ENCODE assay signal across 22 cellular contexts in the genomic region with DNA sequence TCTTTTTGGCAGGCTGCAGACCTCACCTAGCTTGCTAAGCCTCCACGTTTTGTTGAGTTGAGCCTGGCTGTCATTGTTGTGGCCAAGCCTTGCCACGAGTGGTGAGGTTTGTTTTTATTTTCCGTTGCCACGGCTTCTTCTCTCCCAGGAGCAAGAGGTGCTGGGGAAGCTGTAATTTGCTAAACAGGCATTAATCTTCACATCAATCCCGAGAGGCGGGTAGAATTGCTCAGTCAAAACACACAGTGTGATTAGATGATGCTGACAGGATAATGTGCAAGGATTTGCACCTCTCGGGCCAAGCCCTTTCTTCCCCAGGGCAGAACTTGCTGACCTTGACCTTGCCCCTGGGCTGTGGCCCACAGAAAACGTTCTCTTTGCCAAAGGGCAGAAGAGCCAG.
DNase-seq lines count a peak whose midpoint lies in the region; TF ChIP-seq lines count a peak whose summit lies in the region.
"Had no signal": no experiment of that assay in that cellular context is flagged by ENCODE, and none has a peak within 500 bp of the region (broad histone marks: within the 10 kb centered on the region; RNA-seq: fewer than 3 reads in every experiment).

No MANE protein-coding gene starts in this region.

- H3K4me1 ChIP-seq in mesendoderm (ENCODE audit: control insufficient read depth, low read depth, low read length): no peaks in the 10 kb centered on the region
- H3K4me1 ChIP-seq in osteoblast (ENCODE audit: insufficient read depth, low read length): peaks cover 18% of the 10 kb centered on the region
- no peaks in the 10 kb centered on the region for H3K4me1 ChIP-seq in vagina
- H3K4me1 ChIP-seq in mammary epithelial cell (ENCODE audit: insufficient read depth, low read length): no peaks in the 10 kb centered on the region
- H3K4me1 ChIP-seq: BE2C had no signal

- intact Hi-C loops in vagina (cut with DNase I): no loop called here
- intact Hi-C loops in mammary epithelial cell (cut with micrococcal nuclease): no loop called here

- H3K79me2 ChIP-seq in mesendoderm (ENCODE audit: control insufficient read depth, insufficient read depth, low read length) (no peaks in the 10 kb centered on the region), osteoblast (ENCODE audit: insufficient read depth, low read length) (no peaks in the 10 kb centered on the region), mammary epithelial cell (ENCODE audit: insufficient read depth, low read length) (no peaks in the 10 kb centered on the region)

- H3K36me3 ChIP-seq in mesendoderm (ENCODE audit: control insufficient read depth, insufficient read depth, low read length): no peaks in the 10 kb centered on the region
- no peaks in the 10 kb centered on the region for H3K36me3 ChIP-seq in osteoblast (ENCODE audit: insufficient read depth, low read length)
- no peaks in the 10 kb centered on the region for H3K36me3 ChIP-seq in vagina
- H3K36me3 ChIP-seq in mammary epithelial cell (ENCODE audit: insufficient read depth, low read length): no peaks in the 10 kb centered on the region
- H3K36me3 ChIP-seq: BE2C had no signal

- no peak overlapping the region for H3K56ac ChIP-seq in mesendoderm (ENCODE audit: low read length)

- no CpG with 5 or more reads among the region's 8 CpGs for WGBS in mesendoderm (ENCODE audit: extremely low coverage, insufficient coverage, low lambda C conversion rate)
- WGBS in mammary epithelial cell (ENCODE audit: low coverage, missing lambda C conversion rate): 60% methylated on average over 5 of the region's 8 CpGs

- TF ChIP-seq POLR2A in vagina (IDR thresholded peaks at IDR 0.05): no peak

- BruUV-seq in mammary epithelial cell (replicated peaks; lab: Mats Ljungman, UMichigan): no TSS peak

- no peaks in the 10 kb centered on the region for H3K79me1 ChIP-seq in mesendoderm (ENCODE audit: low read length)

- H3K4me3 ChIP-seq in mesendoderm (ENCODE audit: low read length) (no peak overlapping the region), osteoblast (ENCODE audit: insufficient read depth, low read length) (no peak overlapping the region), vagina (no peak overlapping the region), mammary epithelial cell (replicated peaks in 1 of 3; ENCODE audit: insufficient read depth in 1 of 3, low read depth in 2 of 3, low read length in 3 of 3) (no peak overlapping the region)
- H3K4me3 ChIP-seq: GM12878 had no signal

- H3K4me2 ChIP-seq in mesendoderm (ENCODE audit: low read length) (no peak overlapping the region), osteoblast (ENCODE audit: insufficient read depth, low read length) (no peak overlapping the region), mammary epithelial cell (ENCODE audit: insufficient read depth, low read depth, low read length) (no peak overlapping the region)
- H3K4me2 ChIP-seq: KMS-11, SK-N-SH had no signal

- H4K20me1 ChIP-seq in osteoblast (ENCODE audit: insufficient read depth, low read length): no peaks in the 10 kb centered on the region
- no peaks in the 10 kb centered on the region for H4K20me1 ChIP-seq in mammary epithelial cell (ENCODE audit: insufficient read depth, low read length)

- no peak overlapping the region for H3K4ac ChIP-seq in mesendoderm (ENCODE audit: low read depth, low read length)

- H2BK5ac ChIP-seq in mesendoderm (ENCODE audit: low read length): no peak overlapping the region

- no peak overlapping the region for H2BK15ac ChIP-seq in mesendoderm (replicated peaks; ENCODE audit: low read depth)

- no peak overlapping the region for H3K9ac ChIP-seq in mesendoderm (ENCODE audit: low read length)
- no peak overlapping the region for H3K9ac ChIP-seq in mammary epithelial cell (ENCODE audit: insufficient read depth, low read length)
- H3K9ac ChIP-seq: KMS-11, SK-N-SH had no signal

- in situ Hi-C loops in mammary epithelial cell (cut with MboI; ENCODE audit: low sequenced_read_pairs in 2 of 2): no loop called here

- DNase-seq in NCI-H82 (lab: John Stamatoyannopoulos, UW): peak; percentile 41
- no peak for DNase-seq in NCI-H82 treated with DMSO at 0.1 percent for 48 hours (lab: John Stamatoyannopoulos, UW; ENCODE audit: unreplicated experiment)
- peak; percentile 14 for DNase-seq in RPMI7951 (ENCODE audit: low read depth)
- DNase-seq in mesendoderm: peak; percentile 45
- no peak for DNase-seq in osteoblast (ENCODE audit: insufficient read length, low spot score, missing footprints)
- no peak for DNase-seq in T-helper 1 cell
- no peak for DNase-seq in vagina (ENCODE audit: extremely low spot score in 2 of 2)
- DNase-seq in mammary epithelial cell: no peak
- DNase-seq: BE2C; CD4-positive, CD25-positive, alpha-beta regulatory T cell; DND-41; H7; IMR-90; MV-4-11; NCI-H1105 treated with DMSO at 0.1 percent for 48 hours; NCI-H187 treated with DMSO at 0.1 percent for 48 hours; NCI-H345; NCI-H524; SIG-M5; SK-N-SH had no signal

- H3K18ac ChIP-seq in mesendoderm (ENCODE audit: low read length): no peak overlapping the region

- dilution Hi-C loops in mammary epithelial cell (cut with HindIII; ENCODE audit: low sequenced_read_pairs): no loop called here

- no peak overlapping the region for H2AFZ ChIP-seq in osteoblast (ENCODE audit: low read length)
- H2AFZ ChIP-seq in mammary epithelial cell (ENCODE audit: low read depth, low read length): no peak overlapping the region

- no peak overlapping the region for H2AK5ac ChIP-seq in mesendoderm (ENCODE audit: low read length)

- CTCF ChIA-PET in mammary epithelial cell (lab: Charles Lee; ENCODE audit: low non-redundant PET): no interaction called here

- TF ChIP-seq CTCF in osteoblast (IDR thresholded peaks at IDR 0.05; ENCODE audit: extremely low read depth, low read depth, low read length) (no peak), vagina (IDR thresholded peaks at IDR 0.05) (no peak), mammary epithelial cell (conservative IDR thresholded peaks at IDR 0.05 in 1 of 2, IDR thresholded peaks at IDR 0.05 in 1 of 2; ENCODE audit: extremely low read depth in 1 of 2, insufficient read depth in 1 of 2, low read depth in 1 of 2, low read length in 2 of 2) (no peak)

- no peak overlapping the region for H3K23ac ChIP-seq in mesendoderm (ENCODE audit: low read length)

- H3K27ac ChIP-seq in mesendoderm (ENCODE audit: low read depth, low read length) (no peak overlapping the region), osteoblast (ENCODE audit: low read depth, low read length) (no peak overlapping the region), vagina (no peak overlapping the region), mammary epithelial cell (ENCODE audit: insufficient read depth, low read depth, low read length) (no peak overlapping the region)
- H3K27ac ChIP-seq: KMS-11 had no signal

- H4K8ac ChIP-seq in mesendoderm (ENCODE audit: low read depth, low read length): no peak overlapping the region

- no peak overlapping the region for H2BK120ac ChIP-seq in mesendoderm (ENCODE audit: low read depth, low read length)

- H3K27me3 ChIP-seq in mesendoderm (ENCODE audit: insufficient read depth, low read length, poor library complexity) (no peaks in the 10 kb centered on the region), osteoblast (ENCODE audit: insufficient read depth, low read length) (peaks cover 24% of the 10 kb centered on the region), vagina (no peaks in the 10 kb centered on the region), mammary epithelial cell (ENCODE audit: insufficient read depth, low read length) (peaks cover 3% of the 10 kb centered on the region)
- H3K27me3 ChIP-seq: BE2C had no signal

- H3K9me3 ChIP-seq in osteoblast (ENCODE audit: low read depth, low read length) (no peaks in the 10 kb centered on the region), vagina (no peaks in the 10 kb centered on the region), mammary epithelial cell (replicated peaks; ENCODE audit: insufficient read depth, low read length) (no peaks in the 10 kb centered on the region)
- H3K9me3 ChIP-seq: BE2C, SK-N-SH had no signal

- no peak overlapping the region for H4K5ac ChIP-seq in mesendoderm (ENCODE audit: low read length)

Comparison
In these comparisons a context has a peak if more than half of its experiments do, and no peak if none do; other contexts are left out.
1. DNase-seq: peak in NCI-H82 (single experiment), RPMI7951 (single experiment) and mesendoderm (single experiment); none in NCI-H82 treated with DMSO at 0.1 percent for 48 hours (single experiment), osteoblast (single experiment), T-helper 1 cell (0 of 5), vagina (0 of 2) and mammary epithelial cell (single experiment).